In genomic region chr2:102449370-102449974, GRCh38 we compare ENCODE assay signal across 8 cellular contexts. TPM values are rescaled to one million over a fixed set of nuclear protein-coding genes. Genes with fewer than 3 reads are reported as not detected.
DNase-seq lines count a peak whose midpoint lies in the region; ATAC-seq and TF ChIP-seq lines count a peak whose summit lies in the region.

No MANE protein-coding gene starts in this region.

- no peaks in the 10 kb centered on the region for H3K27me3 ChIP-seq in lung (ENCODE audit: control insufficient read depth, insufficient read depth)

- WGBS in lung, 2 donors, result 1 to 3% methylated on average over 1 of the region's 1 CpG

- ATAC-seq in lung (ENCODE audit: insufficient read depth, low FRiP score) (no peak), HG03196 (IDR thresholded peaks at IDR 0.05; ENCODE audit: unreplicated experiment) (no peak), HG03521 (IDR thresholded peaks at IDR 0.05; ENCODE audit: unreplicated experiment) (no peak)

- no peak overlapping the region for H3K4me3 ChIP-seq in WI38 (ENCODE audit: low read depth, low read length)
- no peak overlapping the region for H3K4me3 ChIP-seq in lung

- H3K4me1 ChIP-seq in lung (ENCODE audit: control insufficient read depth in 2 of 2, insufficient read depth in 2 of 2, low read length in 2 of 2), result no peaks in the 10 kb centered on the region

- H3K27ac ChIP-seq in lung (ENCODE audit: low read depth in 1 of 2, low read length in 1 of 2), result no peak overlapping the region

- DNase-seq in ELR (ENCODE audit: low read depth), result peak; percentile 50
- peak; percentile 22 for DNase-seq in LHCN-M2 (ENCODE audit: low read depth)
- DNase-seq in central memory CD4-positive, alpha-beta T cell, result peak; percentile 42
- peak; percentile 36 for DNase-seq in lung (ENCODE audit: low spot score)
- peak; percentile 32 to 45 for DNase-seq in stimulated activated CD8-positive, alpha-beta memory T cell treated with anti-CD3 and anti-CD28 coated beads, Interleukin-7, amount 100 ng/mL, for 1 hour (ENCODE audit: low read depth in 2 of 2)

- TF ChIP-seq CTCF in WI38 (IDR thresholded peaks at IDR 0.05; ENCODE audit: low read depth, low read length) (peak; percentile 55; the same call in 1 of the 2 replicates), lung (IDR thresholded peaks at IDR 0.05; ENCODE audit: control extremely low read depth, extremely low read depth) (peak; percentile 57)

- H3K36me3 ChIP-seq in lung (ENCODE audit: control insufficient read depth in 2 of 2, insufficient read depth in 2 of 2, low read length in 2 of 2), result no peaks in the 10 kb centered on the region

- no peaks in the 10 kb centered on the region for H3K9me3 ChIP-seq in lung (ENCODE audit: control insufficient read depth in 2 of 2, insufficient read depth in 1 of 2, low read length in 1 of 2)

RNA-seq across cellular contexts. Expression of gene SLC9A4, which starts 23.6 kb away (rescaled TPM):
- 0.06 TPM in 2 replicates for total RNA-seq in LHCN-M2 (2014; rRNA removed)
- 0.16 TPM for polyA plus RNA-seq in LHCN-M2 (2012)
- under 1 TPM in 1 of 2 donors, not detected in 1; 0.06 TPM for total RNA-seq in lung
- under 1 TPM in 1 of 2 donors, not detected in 1; 0.09 TPM for polyA plus RNA-seq in lung

RNA-seq across cellular contexts. Expression of gene IL18RAP, which starts 26.5 kb away (rescaled TPM):
- total RNA-seq in LHCN-M2 (2014; rRNA removed) (not detected in 2 replicates), lung (10 to 100 TPM in 1 of 2 donors, under 1 TPM in 1; 1.00 to 10.9 TPM)
- polyA plus RNA-seq in LHCN-M2 (2012), result not detected
- 10 to 100 TPM in 1 of 2 donors, 1 to 10 TPM in 1; 4.0 to 34.0 TPM for polyA plus RNA-seq in lung
